8 cellular contexts compared by ENCODE assay signal in the genomic region with DNA sequence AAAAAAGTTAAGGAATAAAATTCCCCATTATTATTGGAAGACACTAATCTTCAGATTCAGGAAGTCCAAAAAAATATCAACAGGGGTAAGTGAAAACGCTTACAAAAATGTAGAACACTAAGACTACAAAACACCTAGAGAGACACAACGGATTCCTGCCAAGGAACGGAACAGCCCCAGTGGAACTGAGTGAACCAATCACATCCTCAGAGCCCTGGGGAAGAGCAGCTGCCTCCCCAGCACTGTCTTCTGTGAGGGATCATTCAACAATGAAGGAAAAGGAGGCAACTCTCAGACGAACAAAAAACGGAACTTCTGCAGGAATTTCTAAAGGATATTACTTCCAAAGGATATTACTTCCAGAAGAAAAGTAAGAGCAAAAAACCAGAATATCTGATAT.
DNase-seq lines count a peak whose midpoint lies in the region; ATAC-seq and TF ChIP-seq lines count a peak whose summit lies in the region.

No MANE protein-coding gene starts in this region.

- H3K27me3 ChIP-seq in thyroid gland: no peaks in the 10 kb centered on the region

- TF ChIP-seq CTCF in astrocyte of the spinal cord (IDR thresholded peaks at IDR 0.05; ENCODE audit: low read depth, low read length) (no peak), thyroid gland (IDR thresholded peaks at IDR 0.05) (no peak)

- intact Hi-C loops in activated CD4-positive, alpha-beta T cell treated with anti-CD3 and anti-CD28 coated beads, Interleukin-2, amount 10 ng/mL, durations not matched to agents 24 days and 14 days (cut with micrococcal nuclease): no loop called here
- intact Hi-C loops in thyroid gland (cut with DNase I): loop anchor here (10.0 kb wide), 1 partner anchor 66 kb away; no protein-coding TSS in a partner anchor

- H3K4me1 Mint-ChIP-seq in activated CD4-positive, alpha-beta T cell treated with anti-CD3 and anti-CD28 coated beads, Interleukin-2, amount 10 ng/mL, durations not matched to agents 24 days and 14 days: peaks cover 66% of the 10 kb centered on the region
- peaks cover 26% of the 10 kb centered on the region for H3K4me1 Mint-ChIP-seq in memory B cell

- DNase-seq in activated CD4-positive, alpha-beta T cell treated with anti-CD3 and anti-CD28 coated beads, Interleukin-2, amount 10 ng/mL, durations not matched to agents 24 days and 14 days: no peak
- no peak for DNase-seq in activated CD4-positive, alpha-beta T cell treated with anti-CD3 and anti-CD28 coated beads, Interleukin-2, amount 50 U/mL, for 4 hours
- DNase-seq in astrocyte of the spinal cord (ENCODE audit: low read depth, low spot score): peak; percentile 36
- DNase-seq in memory B cell (ENCODE audit: low spot score in 2 of 2): no peak
- no peak for DNase-seq in thyroid gland
- DNase-seq in NCI-H82 treated with DMSO at 0.1 percent for 48 hours (lab: John Stamatoyannopoulos, UW; ENCODE audit: unreplicated experiment): no peak

- WGBS in thyroid gland, 2 donors: 58 to 82% methylated on average over 5 of the region's 5 CpGs

- ATAC-seq in memory B cell (ENCODE audit: low read depth) (no peak), HG02870 (IDR thresholded peaks at IDR 0.05; ENCODE audit: unreplicated experiment) (no peak), GM18907 (IDR thresholded peaks at IDR 0.05; ENCODE audit: unreplicated experiment) (no peak)

- H3K9me3 Mint-ChIP-seq in activated CD4-positive, alpha-beta T cell treated with anti-CD3 and anti-CD28 coated beads, Interleukin-2, amount 10 ng/mL, durations not matched to agents 24 days and 14 days: no peaks in the 10 kb centered on the region
- peaks cover 9% of the 10 kb centered on the region for H3K9me3 Mint-ChIP-seq in memory B cell

- peak overlapping the region; percentile 84 for H3K4me3 Mint-ChIP-seq in activated CD4-positive, alpha-beta T cell treated with anti-CD3 and anti-CD28 coated beads, Interleukin-2, amount 10 ng/mL, durations not matched to agents 24 days and 14 days
- H3K4me3 Mint-ChIP-seq in memory B cell: peak overlapping the region; percentile 76

- peak overlapping the region; percentile 96 for H3K27ac Mint-ChIP-seq in activated CD4-positive, alpha-beta T cell treated with anti-CD3 and anti-CD28 coated beads, Interleukin-2, amount 10 ng/mL, durations not matched to agents 24 days and 14 days
- H3K27ac Mint-ChIP-seq in memory B cell: peak overlapping the region; percentile 51

- H3K27ac ChIP-seq in thyroid gland: peak overlapping the region in 2 of 3 donors; percentile 51 to 54

- H3K36me3 Mint-ChIP-seq in activated CD4-positive, alpha-beta T cell treated with anti-CD3 and anti-CD28 coated beads, Interleukin-2, amount 10 ng/mL, durations not matched to agents 24 days and 14 days (ENCODE audit: low read depth): peaks cover 25% of the 10 kb centered on the region
- peaks cover 19% of the 10 kb centered on the region for H3K36me3 Mint-ChIP-seq in memory B cell

- peaks cover 8 to 29% of the 10 kb centered on the region in 2 donors for H3K4me1 ChIP-seq in thyroid gland

- H3K36me3 ChIP-seq in thyroid gland: no peaks in the 10 kb centered on the region

- H3K4me3 ChIP-seq in astrocyte of the spinal cord (ENCODE audit: low read depth, low read length) (peak overlapping the region; percentile 23), thyroid gland (replicated peaks in 1 of 3) (peak overlapping the region in 1 of 3 donors; percentile 6)

- in situ Hi-C loops in astrocyte of the spinal cord (cut with HindIII; ENCODE audit: low sequenced_read_pairs): no loop called here

- H3K9me3 ChIP-seq in thyroid gland: no peaks in the 10 kb centered on the region

- no peak for TF ChIP-seq POLR2A in thyroid gland (IDR thresholded peaks at IDR 0.05)

- no peaks in the 10 kb centered on the region for H3K27me3 Mint-ChIP-seq in activated CD4-positive, alpha-beta T cell treated with anti-CD3 and anti-CD28 coated beads, Interleukin-2, amount 10 ng/mL, durations not matched to agents 24 days and 14 days
- H3K27me3 Mint-ChIP-seq in memory B cell: no peaks in the 10 kb centered on the region
